ENCODE assay signal across 9 cellular contexts in genomic region chr1:150152772-150153461, GRCh38. TPM values are rescaled to one million over a fixed set of nuclear protein-coding genes. Genes with fewer than 3 reads are reported as not detected.
DNase-seq lines count a peak whose midpoint lies in the region; ATAC-seq and TF ChIP-seq lines count a peak whose summit lies in the region.
"Had no signal": no experiment of that assay in that cellular context is flagged by ENCODE, and none has a peak within 500 bp of the region (broad histone marks: within the 10 kb centered on the region; RNA-seq: fewer than 3 reads in every experiment).

No MANE protein-coding gene starts in this region.

- no peak overlapping the region for H3K4ac ChIP-seq in H9 (ENCODE audit: low read depth, low read length)

- in situ Hi-C loops in brain microvascular endothelial cell (cut with HindIII; ENCODE audit: low pct_ligation_motif_present, low sequenced_read_pairs), result no loop called here

- H3K9ac ChIP-seq in H9 (ENCODE audit: extremely low read depth, insufficient read length, low read length), result no peak overlapping the region

- no peak overlapping the region for H2AK5ac ChIP-seq in H9 (ENCODE audit: insufficient read length, low read length)

- no peak overlapping the region for H3K18ac ChIP-seq in H9 (ENCODE audit: insufficient read length, low read depth, low read length)

- H3K9me3 ChIP-seq in vagina, result no peaks in the 10 kb centered on the region
- H3K9me3 ChIP-seq in H9 (ENCODE audit: control insufficient read depth, low read depth, low read length), result no peaks in the 10 kb centered on the region
- no peaks in the 10 kb centered on the region for H3K9me3 ChIP-seq in effector memory CD4-positive, alpha-beta T cell (ENCODE audit: control insufficient read depth, low read length)

- H3K56ac ChIP-seq in H9 (ENCODE audit: insufficient read length, low read depth, low read length), result no peak overlapping the region

- H3K4me1 Mint-ChIP-seq in activated naive CD4-positive, alpha-beta T cell treated with anti-CD3 and anti-CD28 coated beads, Interleukin-2, amount 50 U/mL, for 24 hours, result peaks cover 62% of the 10 kb centered on the region
- H3K4me1 Mint-ChIP-seq in memory B cell (peaks cover 62% of the 10 kb centered on the region), H9 (peaks cover 23 to 27% of the 10 kb centered on the region in 2 experiments)

- no peak overlapping the region for H3K4me2 ChIP-seq in H9 (ENCODE audit: insufficient read depth, insufficient read length, low read length)

- no peak overlapping the region for H2BK120ac ChIP-seq in H9 (ENCODE audit: low read depth, low read length, poor library complexity, severe bottlenecking)

- no peaks in the 10 kb centered on the region for H3K27me3 Mint-ChIP-seq in activated naive CD4-positive, alpha-beta T cell treated with anti-CD3 and anti-CD28 coated beads, Interleukin-2, amount 50 U/mL, for 24 hours
- H3K27me3 Mint-ChIP-seq in memory B cell (no peaks in the 10 kb centered on the region), H9 (ENCODE audit: low read depth) (peaks cover 6% of the 10 kb centered on the region)

- H2BK5ac ChIP-seq in H9 (ENCODE audit: insufficient read length, low read length), result no peak overlapping the region

- H3K79me2 ChIP-seq in H9 (ENCODE audit: insufficient read depth, low read length), result 0 out of 2 replicates have a peak, but pooled peaks cover 4% of the 10 kb centered on the region

- no peaks in the 10 kb centered on the region for H3K79me1 ChIP-seq in H9 (ENCODE audit: insufficient read depth, low read depth, low read length, poor library complexity, severe bottlenecking)

- H3K4me1 ChIP-seq in vagina (peaks cover 57% of the 10 kb centered on the region), H9 (ENCODE audit: insufficient read depth, low read length) (peaks cover 4% of the 10 kb centered on the region; the same call in 1 of the 2 replicates), foreskin keratinocyte (peaks cover 3% of the 10 kb centered on the region)
- peaks cover 6% of the 10 kb centered on the region for H3K4me1 ChIP-seq in effector memory CD4-positive, alpha-beta T cell (ENCODE audit: control insufficient read depth, insufficient read depth, low read length, poor library complexity, severe bottlenecking)

- H2BK12ac ChIP-seq in H9 (ENCODE audit: insufficient read length, low read depth, low read length), result no peak overlapping the region

- DNase-seq in activated naive CD4-positive, alpha-beta T cell treated with Interleukin-2 at 50 U/mL for 16 hours, result no peak
- DNase-seq in brain microvascular endothelial cell, result peak; percentile 69
- DNase-seq in memory B cell (ENCODE audit: low spot score in 2 of 2), result no peak
- peak; percentile 22 to 67 for DNase-seq in vagina (ENCODE audit: extremely low spot score in 2 of 2)
- no peak for DNase-seq in H9
- DNase-seq in effector memory CD4-positive, alpha-beta T cell, result no peak
- no peak for DNase-seq in foreskin keratinocyte
- DNase-seq: aorta had no signal

- no peak overlapping the region for H4K8ac ChIP-seq in H9 (replicated peaks; ENCODE audit: insufficient read length, low read depth, low read length)

- H3K23me2 ChIP-seq in H9 (ENCODE audit: insufficient read length, low read depth, low read length, poor library complexity, severe bottlenecking), result peaks cover 17% of the 10 kb centered on the region

- H3K36me3 Mint-ChIP-seq in activated naive CD4-positive, alpha-beta T cell treated with anti-CD3 and anti-CD28 coated beads, Interleukin-2, amount 50 U/mL, for 24 hours, result peaks cover 16% of the 10 kb centered on the region
- H3K36me3 Mint-ChIP-seq in memory B cell, result peaks cover 41% of the 10 kb centered on the region
- peaks cover 43 to 58% (median 54%) of the 10 kb centered on the region in 3 experiments for H3K36me3 Mint-ChIP-seq in H9 (ENCODE audit: insufficient read depth in 1 of 3, low read depth in 3 of 3)

- H3K27ac Mint-ChIP-seq in activated naive CD4-positive, alpha-beta T cell treated with anti-CD3 and anti-CD28 coated beads, Interleukin-2, amount 50 U/mL, for 24 hours, result peak overlapping the region; percentile 71
- H3K27ac Mint-ChIP-seq in memory B cell, result peak overlapping the region; percentile 83
- no peak overlapping the region for H3K27ac Mint-ChIP-seq in H9

- no peaks in the 10 kb centered on the region for H3K9me3 Mint-ChIP-seq in activated naive CD4-positive, alpha-beta T cell treated with anti-CD3 and anti-CD28 coated beads, Interleukin-2, amount 50 U/mL, for 24 hours
- H3K9me3 Mint-ChIP-seq in memory B cell (no peaks in the 10 kb centered on the region), H9 (peaks cover 0 to 2% of the 10 kb centered on the region in 2 experiments; a peak in 1 of 5 replicates)

- H4K20me1 ChIP-seq in H9 (ENCODE audit: control insufficient read depth, insufficient read depth, insufficient read length), result no peaks in the 10 kb centered on the region

- H3K36me3 ChIP-seq in brain microvascular endothelial cell (replicated peaks), result peaks cover 40% of the 10 kb centered on the region
- H3K36me3 ChIP-seq in vagina, result peaks cover 0 to 34% of the 10 kb centered on the region in 2 donors
- peaks cover 33% of the 10 kb centered on the region for H3K36me3 ChIP-seq in effector memory CD4-positive, alpha-beta T cell (ENCODE audit: control insufficient read depth, insufficient read depth, low read length)

- no peak overlapping the region for H2AFZ ChIP-seq in H9 (ENCODE audit: low read length)

- H3K14ac ChIP-seq in H9 (ENCODE audit: insufficient read depth, low read length), result no peak overlapping the region

- ATAC-seq in memory B cell (ENCODE audit: low read depth), result no peak
- ATAC-seq in foreskin keratinocyte, result no peak

- H3K4me3 Mint-ChIP-seq in activated naive CD4-positive, alpha-beta T cell treated with anti-CD3 and anti-CD28 coated beads, Interleukin-2, amount 50 U/mL, for 24 hours, result peak overlapping the region; percentile 43
- peak overlapping the region; percentile 58 for H3K4me3 Mint-ChIP-seq in memory B cell
- H3K4me3 Mint-ChIP-seq in H9, result peak overlapping the region in 1 of 2 experiments; percentile 6; a peak in 1 of 5 replicates

- H3K27me3 ChIP-seq in brain microvascular endothelial cell (replicated peaks) (no peaks in the 10 kb centered on the region), vagina (no peaks in the 10 kb centered on the region), H9 (ENCODE audit: insufficient read depth, low read length) (no peaks in the 10 kb centered on the region; the same call in 1 of the 2 replicates), foreskin keratinocyte (no peaks in the 10 kb centered on the region)
- H3K27me3 ChIP-seq in effector memory CD4-positive, alpha-beta T cell (replicated peaks; ENCODE audit: control insufficient read depth, insufficient read depth, low read length, poor library complexity, severe bottlenecking), result no peaks in the 10 kb centered on the region

- intact Hi-C loops in vagina (cut with DNase I), result no loop called here

- WGBS in H9 (ENCODE audit: extremely low coverage, insufficient read length, low lambda C conversion rate), result no CpG with 5 or more reads among the region's 8 CpGs

- no peak for TF ChIP-seq POLR2A in vagina (IDR thresholded peaks at IDR 0.05)

- H3T11ph ChIP-seq in H9 (ENCODE audit: low read length), result no peak overlapping the region

- H3K4me3 ChIP-seq in brain microvascular endothelial cell (ENCODE audit: low read depth, low read length) (peak overlapping the region; percentile 0), vagina (peak overlapping the region in 1 of 2 donors; percentile 4)
- H3K4me3 ChIP-seq in effector memory CD4-positive, alpha-beta T cell (ENCODE audit: insufficient read depth, low read depth, low read length, poor library complexity, severe bottlenecking), result no peak overlapping the region

- no peak overlapping the region for H4K5ac ChIP-seq in H9 (ENCODE audit: insufficient read length, low read depth, low read length)

- no peak overlapping the region for H4K91ac ChIP-seq in H9 (ENCODE audit: insufficient read length, low read depth, low read length)

- no peak overlapping the region for H3K27ac ChIP-seq in brain microvascular endothelial cell
- peak overlapping the region; percentile 96 for H3K27ac ChIP-seq in vagina
- H3K27ac ChIP-seq in H9 (ENCODE audit: insufficient read length, low read depth, low read length), result no peak overlapping the region
- H3K27ac ChIP-seq in effector memory CD4-positive, alpha-beta T cell (ENCODE audit: insufficient read depth, low read length, poor library complexity, severe bottlenecking), result no peak overlapping the region
- H3K27ac ChIP-seq in foreskin keratinocyte, result no peak overlapping the region

- TF ChIP-seq CTCF in brain microvascular endothelial cell (IDR thresholded peaks at IDR 0.05; ENCODE audit: low read depth, low read length, missing control alignments) (no peak), vagina (IDR thresholded peaks at IDR 0.05) (no peak), H9 (conservative IDR thresholded peaks at IDR 0.05) (no peak), foreskin keratinocyte (conservative IDR thresholded peaks at IDR 0.05) (no peak)

- no peak overlapping the region for H2BK15ac ChIP-seq in H9 (ENCODE audit: low read depth, low read length)

- no peak overlapping the region for H2BK20ac ChIP-seq in H9 (ENCODE audit: low read depth, low read length, poor library complexity, severe bottlenecking)

- no peak overlapping the region for H3K23ac ChIP-seq in H9 (ENCODE audit: insufficient read length, low read depth, low read length)

RNA-seq across cellular contexts. Expression of gene PLEKHO1, which starts 3.2 kb away (rescaled TPM):
- 33.9 TPM for total RNA-seq in vagina
- 47.6 and 48.1 TPM in 2 replicates for total RNA-seq in H9 (2021)
- total RNA-seq in foreskin keratinocyte, result 12.6 and 14.1 TPM in 2 replicates
- polyA plus RNA-seq in foreskin keratinocyte, result 19.2 and 23.3 TPM in 2 replicates

Comparison
In these comparisons a context has a peak if more than half of its experiments do, and no peak if none do; other contexts are left out.
1. H3K27ac Mint-ChIP-seq: peak in activated naive CD4-positive, alpha-beta T cell treated with anti-CD3 and anti-CD28 coated beads, Interleukin-2, amount 50 U/mL, for 24 hours (single experiment) and memory B cell (single experiment); none in H9 (0 of 3).
2. DNase-seq: peak in brain microvascular endothelial cell (single experiment) and vagina (2 of 2); none in activated naive CD4-positive, alpha-beta T cell treated with Interleukin-2 at 50 U/mL for 16 hours (single experiment), memory B cell (0 of 2), H9 (single experiment), effector memory CD4-positive, alpha-beta T cell (0 of 3) and foreskin keratinocyte (0 of 2).